In genomic region chr3:23981955-23982354, GRCh38 we compare ENCODE assay signal across 18 cellular contexts. TPM values are rescaled to one million over a fixed set of nuclear protein-coding genes. Genes with fewer than 3 reads are reported as not detected.
A peak's percentile ranks its signal among the peaks of the same experiment; 100 is the strongest.
DNase-seq lines count a peak whose midpoint lies in the region; ATAC-seq, FAIRE-seq and TF ChIP-seq lines count a peak whose summit lies in the region.
"Had no signal": no experiment of that assay in that cellular context is flagged by ENCODE, and none has a peak within 500 bp of the region (broad histone marks: within the 10 kb centered on the region; RNA-seq: fewer than 3 reads in every experiment).

No MANE protein-coding gene starts in this region.

- FAIRE-seq in D721Med (lab: Jason Lieb, UNC) = no peak
- FAIRE-seq: GM18507 had no signal

- H3K4me1 Mint-ChIP-seq in stimulated activated naive CD8-positive, alpha-beta T cell treated with anti-CD3 and anti-CD28 coated beads, Interleukin-15, amount 100 ng/mL, for 72 hours = peaks cover 6% of the 10 kb centered on the region
- H3K4me1 Mint-ChIP-seq in immature natural killer cell = no peaks in the 10 kb centered on the region

- no peaks in the 10 kb centered on the region for H3K27me3 Mint-ChIP-seq in stimulated activated naive CD8-positive, alpha-beta T cell treated with anti-CD3 and anti-CD28 coated beads, Interleukin-15, amount 100 ng/mL, for 72 hours
- H3K27me3 Mint-ChIP-seq in immature natural killer cell (ENCODE audit: low read depth in 3 of 3) = peaks cover 0 to 4% (median 2%) of the 10 kb centered on the region in 3 donors
- H3K27me3 Mint-ChIP-seq: activated CD4-positive, alpha-beta memory T cell treated with anti-CD3 and anti-CD28 coated beads for 36 hours had no signal

- H3K36me3 Mint-ChIP-seq in immature natural killer cell = peaks cover 0 to 11% (median 4%) of the 10 kb centered on the region in 3 donors

- peak; percentile 26 for ATAC-seq in stimulated activated naive CD8-positive, alpha-beta T cell treated with anti-CD3 and anti-CD28 coated beads, Interleukin-15, amount 100 ng/mL, for 72 hours
- no peak for ATAC-seq in stimulated activated naive CD8-positive, alpha-beta T cell treated with anti-CD3 and anti-CD28 coated beads, Interleukin-15, Interleukin-2, amounts not matched to agents 100 U/mL and 50 U/mL, for 24 hours
- peak; percentile 60 for ATAC-seq in left lobe of liver

- TF ChIP-seq CTCF in D721Med (IDR thresholded peaks at IDR 0.05; ENCODE audit: insufficient read depth, missing control alignments) = no peak

- H3K9me3 Mint-ChIP-seq in stimulated activated naive CD8-positive, alpha-beta T cell treated with anti-CD3 and anti-CD28 coated beads, Interleukin-15, amount 100 ng/mL, for 72 hours = no peaks in the 10 kb centered on the region
- H3K9me3 Mint-ChIP-seq in immature natural killer cell = no peaks in the 10 kb centered on the region
- H3K9me3 Mint-ChIP-seq: activated CD4-positive, alpha-beta memory T cell treated with anti-CD3 and anti-CD28 coated beads for 36 hours had no signal

- peak overlapping the region in 1 of 2 donors; percentile 83 for H3K27ac Mint-ChIP-seq in stimulated activated naive CD8-positive, alpha-beta T cell treated with anti-CD3 and anti-CD28 coated beads, Interleukin-15, amount 100 ng/mL, for 72 hours
- no peak overlapping the region for H3K27ac Mint-ChIP-seq in immature natural killer cell
- H3K27ac Mint-ChIP-seq: activated CD4-positive, alpha-beta memory T cell treated with anti-CD3 and anti-CD28 coated beads for 36 hours had no signal

- no peak for DNase-seq in stimulated activated naive CD8-positive, alpha-beta T cell treated with anti-CD3 and anti-CD28 coated beads, Interleukin-15, amount 100 ng/mL, for 72 hours
- no peak for DNase-seq in stimulated activated naive CD8-positive, alpha-beta T cell treated with anti-CD3 and anti-CD28 coated beads, Interleukin-15, Interleukin-2, amounts not matched to agents 100 U/mL and 50 U/mL, for 24 hours
- DNase-seq in cerebellar cortex (ENCODE audit: low spot score) = peak; percentile 27
- DNase-seq in left lobe of liver (ENCODE audit: low spot score) = no peak
- no peak for DNase-seq in epidermal melanocyte (ENCODE audit: insufficient read length, low spot score)
- no peak for DNase-seq in immature natural killer cell
- no peak for DNase-seq in LoVo (ENCODE audit: low spot score)
- no peak for DNase-seq in D721Med (ENCODE audit: insufficient read length, low spot score)
- DNase-seq: activated CD4-positive, alpha-beta memory T cell treated with anti-CD3 and anti-CD28 coated beads for 36 hours; activated naive CD4-positive, alpha-beta T cell treated with Interleukin-2 at 50 U/mL for 16 hours; cerebellar nuclear complex; DND-41; effector memory CD4-positive, alpha-beta T cell; NCI-H1105 treated with DMSO at 0.1 percent for 48 hours; stimulated activated CD4-positive, alpha-beta T cell treated with anti-CD3 and anti-CD28 coated beads, Interleukin-12 subunit alpha, Interleukin-12 subunit beta, amount 100 ng/mL, for 4 hours; T-helper 2 cell; WERI-Rb-1 had no signal

- no peak overlapping the region for H3K4me3 Mint-ChIP-seq in stimulated activated naive CD8-positive, alpha-beta T cell treated with anti-CD3 and anti-CD28 coated beads, Interleukin-15, amount 100 ng/mL, for 72 hours
- H3K4me3 Mint-ChIP-seq in immature natural killer cell = no peak overlapping the region
- H3K4me3 Mint-ChIP-seq: activated CD4-positive, alpha-beta memory T cell treated with anti-CD3 and anti-CD28 coated beads for 36 hours had no signal

RNA-seq across cellular contexts. Expression of gene NR1D2, which starts 36.9 kb away (rescaled TPM):
- 20.1 TPM for total RNA-seq in left lobe of liver
- polyA plus RNA-seq in immature natural killer cell = 10 to 100 TPM; 15.5 to 24.4 (median 16.2) TPM
